ENCODE assay signal across 12 cellular contexts in genomic region chr2:42923632-42924425, GRCh38.
DNase-seq lines count a peak whose midpoint lies in the region; ATAC-seq and TF ChIP-seq lines count a peak whose summit lies in the region.
"Had no signal": no experiment of that assay in that cellular context is flagged by ENCODE, and none has a peak within 500 bp of the region (broad histone marks: within the 10 kb centered on the region; RNA-seq: fewer than 3 reads in every experiment).

No MANE protein-coding gene starts in this region.

- DNase-seq in activated CD8-positive, alpha-beta T cell treated with anti-CD3 and anti-CD28 coated beads for 36 hours = peak; percentile 10
- no peak for DNase-seq in activated CD8-positive, alpha-beta T cell treated with anti-CD3 and anti-CD28 coated beads, Interleukin-2, amount 10 ng/mL, durations not matched to agents 7 days and 5 days
- DNase-seq in CD8-positive, alpha-beta T cell = no peak
- DNase-seq: immature natural killer cell; stimulated activated CD4-positive, alpha-beta T cell treated with anti-CD3 and anti-CD28 coated beads, Interleukin-4, amount 100 ng/mL, for 24 hours had no signal

- intact Hi-C loops in activated CD8-positive, alpha-beta T cell treated with anti-CD3 and anti-CD28 coated beads for 36 hours (cut with micrococcal nuclease) = no loop called here
- intact Hi-C loops in CD8-positive, alpha-beta T cell (cut with DNase I, micrococcal nuclease) = no loop called here

- POLR2A ChIA-PET in activated CD8-positive, alpha-beta T cell treated with anti-CD3 and anti-CD28 coated beads for 36 hours (lab: Charles Lee) = no interaction called here
- POLR2A ChIA-PET in activated CD8-positive, alpha-beta T cell treated with anti-CD3 and anti-CD28 coated beads, Interleukin-2, amount 10 ng/mL, durations not matched to agents 7 days and 5 days (lab: Charles Lee) = interaction anchor here (0.5 kb wide), 1 partner anchor 559 kb away, joined by 3 read pairs; no protein-coding TSS in a partner anchor
- POLR2A ChIA-PET in CD8-positive, alpha-beta T cell (lab: Charles Lee) = no interaction called here

- no peak overlapping the region for H3K27ac Mint-ChIP-seq in activated CD8-positive, alpha-beta T cell treated with anti-CD3 and anti-CD28 coated beads for 36 hours
- H3K27ac Mint-ChIP-seq in activated CD8-positive, alpha-beta T cell treated with anti-CD3 and anti-CD28 coated beads, Interleukin-2, amount 10 ng/mL, durations not matched to agents 7 days and 5 days = no peak overlapping the region
- peak overlapping the region; percentile 98 to 99 (median 99) for H3K27ac Mint-ChIP-seq in nephron
- H3K27ac Mint-ChIP-seq in CD8-positive, alpha-beta T cell = no peak overlapping the region
- H3K27ac Mint-ChIP-seq: immature natural killer cell had no signal

- CTCF ChIA-PET in activated CD8-positive, alpha-beta T cell treated with anti-CD3 and anti-CD28 coated beads for 36 hours (lab: Charles Lee) = interaction anchor here (1.1 to 1.8 kb wide), 4 partner anchors 24 to 305 kb away, joined by 3 to 13 read pairs (median 3); no protein-coding TSS in a partner anchor
- CTCF ChIA-PET in activated CD8-positive, alpha-beta T cell treated with anti-CD3 and anti-CD28 coated beads, Interleukin-2, amount 10 ng/mL, durations not matched to agents 7 days and 5 days (lab: Charles Lee) = interaction anchor here (0.8 to 2.4 kb wide), 3 partner anchors 9 to 95 kb away, joined by 4 to 7 read pairs (median 4); no protein-coding TSS in a partner anchor
- CTCF ChIA-PET in CD8-positive, alpha-beta T cell (lab: Charles Lee) = interaction anchor here (1.5 kb wide), 1 partner anchor 23 kb away, joined by 4 read pairs; no protein-coding TSS in a partner anchor

- H3K27ac ChIP-seq in esophagus (ENCODE audit: low read depth in 2 of 2, low read length in 1 of 2) (peak overlapping the region; percentile 90 to 94), urinary bladder (ENCODE audit: low read depth) (peak overlapping the region; percentile 65)
- no peak overlapping the region for H3K27ac ChIP-seq in CD8-positive, alpha-beta T cell (ENCODE audit: low read depth, low read length)

- H3K4me1 ChIP-seq in esophagus (ENCODE audit: control insufficient read depth in 2 of 2, insufficient read depth in 2 of 2, low read length in 1 of 2) = peaks cover 29 to 40% of the 10 kb centered on the region in 2 donors
- peaks cover 2% of the 10 kb centered on the region for H3K4me1 ChIP-seq in urinary bladder (ENCODE audit: insufficient read depth)
- H3K4me1 ChIP-seq in CD8-positive, alpha-beta T cell (ENCODE audit: insufficient read depth, low read length) = no peaks in the 10 kb centered on the region

- H3K36me3 ChIP-seq in esophagus (ENCODE audit: control insufficient read depth in 2 of 2, insufficient read depth in 2 of 2, low read length in 1 of 2) = no peaks in the 10 kb centered on the region
- H3K36me3 ChIP-seq in urinary bladder (ENCODE audit: insufficient read depth) = no peaks in the 10 kb centered on the region
- no peaks in the 10 kb centered on the region for H3K36me3 ChIP-seq in CD8-positive, alpha-beta T cell (ENCODE audit: insufficient read depth, low read length)

- 42 to 46% methylated on average over 4 of the region's 4 CpGs for WGBS in esophagus, 2 donors
- 48% methylated on average over 4 of the region's 4 CpGs for WGBS in urinary bladder

- H3K4me3 ChIP-seq in esophagus (ENCODE audit: low read depth in 1 of 2, low read length in 2 of 2) (no peak overlapping the region), urinary bladder (ENCODE audit: low read depth, low read length) (no peak overlapping the region)
- no peak overlapping the region for H3K4me3 ChIP-seq in CD8-positive, alpha-beta T cell (ENCODE audit: low read depth, low read length)
- H3K4me3 ChIP-seq: GM12878, HAP-1 had no signal

- no peak for ATAC-seq in activated CD8-positive, alpha-beta T cell treated with anti-CD3 and anti-CD28 coated beads for 36 hours
- no peak for ATAC-seq in activated CD8-positive, alpha-beta T cell treated with anti-CD3 and anti-CD28 coated beads, Interleukin-2, amount 10 ng/mL, durations not matched to agents 7 days and 5 days
- ATAC-seq in CD8-positive, alpha-beta T cell = no peak
- no peak for ATAC-seq in HG03039 (IDR thresholded peaks at IDR 0.05; ENCODE audit: unreplicated experiment)
- no peak for ATAC-seq in HG02623 (IDR thresholded peaks at IDR 0.05; ENCODE audit: unreplicated experiment)
- ATAC-seq: GM12878 had no signal

- no peak overlapping the region for H3K4me3 Mint-ChIP-seq in activated CD8-positive, alpha-beta T cell treated with anti-CD3 and anti-CD28 coated beads for 36 hours
- no peak overlapping the region for H3K4me3 Mint-ChIP-seq in activated CD8-positive, alpha-beta T cell treated with anti-CD3 and anti-CD28 coated beads, Interleukin-2, amount 10 ng/mL, durations not matched to agents 7 days and 5 days
- H3K4me3 Mint-ChIP-seq in nephron = peak overlapping the region in 2 of 3 experiments; percentile 21 to 38
- H3K4me3 Mint-ChIP-seq in CD8-positive, alpha-beta T cell = no peak overlapping the region
- H3K4me3 Mint-ChIP-seq: immature natural killer cell had no signal

- no peak for TF ChIP-seq CTCF in activated CD8-positive, alpha-beta T cell treated with anti-CD3 and anti-CD28 coated beads for 36 hours (IDR thresholded peaks at IDR 0.05)
- TF ChIP-seq CTCF in nephron (IDR thresholded peaks at IDR 0.05; ENCODE audit: unreplicated experiment in 3 of 3) = no peak
- TF ChIP-seq CTCF in CD8-positive, alpha-beta T cell (IDR thresholded peaks at IDR 0.05) = no peak

- no peaks in the 10 kb centered on the region for H3K27me3 ChIP-seq in esophagus (ENCODE audit: control insufficient read depth in 1 of 2, insufficient read depth in 2 of 2, low read length in 2 of 2)
- H3K27me3 ChIP-seq in CD8-positive, alpha-beta T cell (ENCODE audit: insufficient read depth, low read length) = no peaks in the 10 kb centered on the region

- no peaks in the 10 kb centered on the region for H3K27me3 Mint-ChIP-seq in activated CD8-positive, alpha-beta T cell treated with anti-CD3 and anti-CD28 coated beads for 36 hours
- no peaks in the 10 kb centered on the region for H3K27me3 Mint-ChIP-seq in activated CD8-positive, alpha-beta T cell treated with anti-CD3 and anti-CD28 coated beads, Interleukin-2, amount 10 ng/mL, durations not matched to agents 7 days and 5 days (ENCODE audit: low read depth)
- peaks cover 6% of the 10 kb centered on the region for H3K27me3 Mint-ChIP-seq in nephron (ENCODE audit: low read depth)
- H3K27me3 Mint-ChIP-seq in CD8-positive, alpha-beta T cell (ENCODE audit: low read depth) = peaks cover 2% of the 10 kb centered on the region

- H3K4me1 Mint-ChIP-seq in activated CD8-positive, alpha-beta T cell treated with anti-CD3 and anti-CD28 coated beads for 36 hours (ENCODE audit: low read depth) = no peaks in the 10 kb centered on the region
- H3K4me1 Mint-ChIP-seq in activated CD8-positive, alpha-beta T cell treated with anti-CD3 and anti-CD28 coated beads, Interleukin-2, amount 10 ng/mL, durations not matched to agents 7 days and 5 days (ENCODE audit: low read depth) = peaks cover 4% of the 10 kb centered on the region
- peaks cover 85% of the 10 kb centered on the region for H3K4me1 Mint-ChIP-seq in nephron
- H3K4me1 Mint-ChIP-seq in CD8-positive, alpha-beta T cell (ENCODE audit: low read depth) = no peaks in the 10 kb centered on the region
- H3K4me1 Mint-ChIP-seq: immature natural killer cell had no signal

- no peaks in the 10 kb centered on the region for H3K9me3 ChIP-seq in esophagus (ENCODE audit: control insufficient read depth in 2 of 2, insufficient read depth in 1 of 2, low read depth in 1 of 2, low read length in 1 of 2)
- H3K9me3 ChIP-seq in CD8-positive, alpha-beta T cell (ENCODE audit: low read length) = no peaks in the 10 kb centered on the region
- H3K9me3 ChIP-seq: HAP-1 had no signal

- H3K36me3 Mint-ChIP-seq in activated CD8-positive, alpha-beta T cell treated with anti-CD3 and anti-CD28 coated beads for 36 hours (ENCODE audit: low read depth) = no peaks in the 10 kb centered on the region
- H3K36me3 Mint-ChIP-seq in activated CD8-positive, alpha-beta T cell treated with anti-CD3 and anti-CD28 coated beads, Interleukin-2, amount 10 ng/mL, durations not matched to agents 7 days and 5 days (ENCODE audit: low read depth) = no peaks in the 10 kb centered on the region
- H3K36me3 Mint-ChIP-seq in nephron (ENCODE audit: low read depth) = no peaks in the 10 kb centered on the region
- no peaks in the 10 kb centered on the region for H3K36me3 Mint-ChIP-seq in CD8-positive, alpha-beta T cell
- H3K36me3 Mint-ChIP-seq: immature natural killer cell had no signal

- no peaks in the 10 kb centered on the region for H3K9me3 Mint-ChIP-seq in activated CD8-positive, alpha-beta T cell treated with anti-CD3 and anti-CD28 coated beads for 36 hours
- H3K9me3 Mint-ChIP-seq in activated CD8-positive, alpha-beta T cell treated with anti-CD3 and anti-CD28 coated beads, Interleukin-2, amount 10 ng/mL, durations not matched to agents 7 days and 5 days (ENCODE audit: insufficient read depth) = no peaks in the 10 kb centered on the region
- H3K9me3 Mint-ChIP-seq in nephron = no peaks in the 10 kb centered on the region
- H3K9me3 Mint-ChIP-seq in CD8-positive, alpha-beta T cell = no peaks in the 10 kb centered on the region
- H3K9me3 Mint-ChIP-seq: immature natural killer cell had no signal

Comparison
In these comparisons a context has a peak if more than half of its experiments do, and no peak if none do; other contexts are left out.
1. H3K27ac Mint-ChIP-seq: peak in nephron (3 of 3); none in activated CD8-positive, alpha-beta T cell treated with anti-CD3 and anti-CD28 coated beads for 36 hours (single experiment), activated CD8-positive, alpha-beta T cell treated with anti-CD3 and anti-CD28 coated beads, Interleukin-2, amount 10 ng/mL, durations not matched to agents 7 days and 5 days (single experiment) and CD8-positive, alpha-beta T cell (single experiment).
2. H3K4me3 Mint-ChIP-seq: peak in nephron (2 of 3); none in activated CD8-positive, alpha-beta T cell treated with anti-CD3 and anti-CD28 coated beads for 36 hours (single experiment), activated CD8-positive, alpha-beta T cell treated with anti-CD3 and anti-CD28 coated beads, Interleukin-2, amount 10 ng/mL, durations not matched to agents 7 days and 5 days (single experiment) and CD8-positive, alpha-beta T cell (single experiment).